17 cellular contexts compared by ENCODE assay signal in the genomic region with DNA sequence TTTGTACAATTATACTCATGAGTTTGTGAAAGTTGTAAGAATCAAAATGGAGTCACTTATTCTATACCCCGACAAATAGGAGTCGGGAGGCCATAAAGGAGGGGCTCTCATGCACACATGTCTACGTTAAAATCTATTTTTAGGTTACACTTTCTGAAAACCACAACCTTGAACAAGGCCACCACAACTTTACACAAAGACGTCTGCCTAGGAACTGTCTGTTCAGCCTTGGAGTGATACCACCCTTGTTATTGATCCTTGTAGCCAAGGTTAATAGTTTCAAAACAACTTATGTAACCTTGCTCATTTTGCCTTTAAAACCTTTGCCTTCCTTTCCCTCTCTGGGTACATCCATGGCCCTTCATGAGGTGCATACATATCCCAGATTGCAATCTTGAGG. TPM values are rescaled to one million over a fixed set of nuclear protein-coding genes. Genes with fewer than 3 reads are reported as not detected.
DNase-seq lines count a peak whose midpoint lies in the region; ATAC-seq and TF ChIP-seq lines count a peak whose summit lies in the region.
"Had no signal": no experiment of that assay in that cellular context is flagged by ENCODE, and none has a peak within 500 bp of the region (broad histone marks: within the 10 kb centered on the region; RNA-seq: fewer than 3 reads in every experiment).

No MANE protein-coding gene starts in this region.

- H3K27ac Mint-ChIP-seq in activated CD8-positive, alpha-beta memory T cell treated with anti-CD3 and anti-CD28 coated beads, Interleukin-2, amount 10 ng/mL, durations not matched to agents 7 days and 5 days = peak overlapping the region; percentile 38
- peak overlapping the region; percentile 94 for H3K27ac Mint-ChIP-seq in T-helper 2 cell treated with Interferon-gamma antibody and Interleukin-4, amounts not matched to agents 5 μg/mL and 100 μg/mL, for 36 hours

- no peaks in the 10 kb centered on the region for H3K36me3 Mint-ChIP-seq in activated CD8-positive, alpha-beta memory T cell treated with anti-CD3 and anti-CD28 coated beads, Interleukin-2, amount 10 ng/mL, durations not matched to agents 7 days and 5 days
- peaks cover 2% of the 10 kb centered on the region for H3K36me3 Mint-ChIP-seq in T-helper 2 cell treated with Interferon-gamma antibody and Interleukin-4, amounts not matched to agents 5 μg/mL and 100 μg/mL, for 36 hours (ENCODE audit: low read depth)

- H3K9ac ChIP-seq in KMS-11 = no peak overlapping the region; the same call in 1 of the 2 replicates

- CTCF ChIA-PET in activated CD8-positive, alpha-beta memory T cell treated with anti-CD3 and anti-CD28 coated beads, Interleukin-2, amount 10 ng/mL, durations not matched to agents 7 days and 5 days (lab: Charles Lee) = interaction anchor here (1.0 kb wide), 1 partner anchor 10 kb away, joined by 4 read pairs; no protein-coding TSS in a partner anchor

- TF ChIP-seq CTCF in KMS-11 (conservative IDR thresholded peaks at IDR 0.05; ENCODE audit: low read depth, low read length) = no peak

- DNase-seq in activated CD8-positive, alpha-beta memory T cell treated with anti-CD3 and anti-CD28 coated beads, Interleukin-2, amount 10 ng/mL, durations not matched to agents 7 days and 5 days = peak; percentile 42
- DNase-seq in activated CD8-positive, alpha-beta memory T cell treated with anti-CD3 and anti-CD28 coated beads, Interleukin-2, amount 50 U/mL, for 48 hours = no peak
- peak; percentile 15 for DNase-seq in T-helper 2 cell treated with Interferon-gamma antibody and Interleukin-4, amounts not matched to agents 5 μg/mL and 100 μg/mL, for 36 hours (ENCODE audit: low spot score)
- DNase-seq in effector CD8-positive, alpha-beta T cell (lab: John Stamatoyannopoulos, UW) = peak; percentile 4
- no peak for DNase-seq in 8988T
- DNase-seq in NCI-H146 treated with DMSO at 0.1 percent for 48 hours (lab: John Stamatoyannopoulos, UW; ENCODE audit: unreplicated experiment) = no peak
- DNase-seq: amniotic stem cell, Caco-2, hippocampal formation, kidney, mesenchymal stem cell, NCI-H2029 treated with DMSO at 0.1 percent for 48 hours, NCI-H524 had no signal

- no peaks in the 10 kb centered on the region for H4K20me1 ChIP-seq in KMS-11 (ENCODE audit: insufficient read depth)

- peak overlapping the region; percentile 48 for H2AFZ ChIP-seq in KMS-11 (ENCODE audit: low read depth)

- H3K4me3 ChIP-seq in KMS-11 (IDR thresholded peaks at IDR 0.05; ENCODE audit: insufficient read depth, low read depth, low read length) = no peak overlapping the region
- H3K4me3 ChIP-seq: SK-N-MC had no signal

- ATAC-seq in activated CD8-positive, alpha-beta memory T cell treated with anti-CD3 and anti-CD28 coated beads, Interleukin-2, amount 10 ng/mL, durations not matched to agents 7 days and 5 days = no peak
- no peak for ATAC-seq in HG03039 (IDR thresholded peaks at IDR 0.05; ENCODE audit: unreplicated experiment)

- peaks cover 22% of the 10 kb centered on the region for H3K4me1 Mint-ChIP-seq in activated CD8-positive, alpha-beta memory T cell treated with anti-CD3 and anti-CD28 coated beads, Interleukin-2, amount 10 ng/mL, durations not matched to agents 7 days and 5 days
- peaks cover 42% of the 10 kb centered on the region for H3K4me1 Mint-ChIP-seq in T-helper 2 cell treated with Interferon-gamma antibody and Interleukin-4, amounts not matched to agents 5 μg/mL and 100 μg/mL, for 36 hours (ENCODE audit: low read depth)

- no peaks in the 10 kb centered on the region for H3K36me3 ChIP-seq in KMS-11 (ENCODE audit: insufficient read depth)

- H3K4me3 Mint-ChIP-seq in activated CD8-positive, alpha-beta memory T cell treated with anti-CD3 and anti-CD28 coated beads, Interleukin-2, amount 10 ng/mL, durations not matched to agents 7 days and 5 days = no peak overlapping the region
- peak overlapping the region; percentile 27 for H3K4me3 Mint-ChIP-seq in T-helper 2 cell treated with Interferon-gamma antibody and Interleukin-4, amounts not matched to agents 5 μg/mL and 100 μg/mL, for 36 hours

- no peaks in the 10 kb centered on the region for H3K27me3 ChIP-seq in KMS-11 (ENCODE audit: insufficient read depth, low read depth)

- peaks cover 4% of the 10 kb centered on the region for H3K79me2 ChIP-seq in KMS-11 (ENCODE audit: insufficient read depth, low read depth)

- peaks cover 24% of the 10 kb centered on the region for H3K4me1 ChIP-seq in KMS-11 (ENCODE audit: low read depth, poor library complexity, severe bottlenecking)
- H3K4me1 ChIP-seq: Caco-2 had no signal

- peak overlapping the region; percentile 52 for H3K4me2 ChIP-seq in KMS-11

- H3K27me3 Mint-ChIP-seq in activated CD8-positive, alpha-beta memory T cell treated with anti-CD3 and anti-CD28 coated beads, Interleukin-2, amount 10 ng/mL, durations not matched to agents 7 days and 5 days = no peaks in the 10 kb centered on the region
- no peaks in the 10 kb centered on the region for H3K27me3 Mint-ChIP-seq in T-helper 2 cell treated with Interferon-gamma antibody and Interleukin-4, amounts not matched to agents 5 μg/mL and 100 μg/mL, for 36 hours (ENCODE audit: low read depth)

- no peaks in the 10 kb centered on the region for H3K9me3 Mint-ChIP-seq in activated CD8-positive, alpha-beta memory T cell treated with anti-CD3 and anti-CD28 coated beads, Interleukin-2, amount 10 ng/mL, durations not matched to agents 7 days and 5 days (ENCODE audit: low read depth)
- no peaks in the 10 kb centered on the region for H3K9me3 Mint-ChIP-seq in T-helper 2 cell treated with Interferon-gamma antibody and Interleukin-4, amounts not matched to agents 5 μg/mL and 100 μg/mL, for 36 hours

- H3K27ac ChIP-seq in KMS-11 = peak overlapping the region; percentile 42; the same call in 1 of the 2 replicates
- H3K27ac ChIP-seq: SK-N-MC, VCaP had no signal

RNA-seq across cellular contexts. Expression of a gene that starts 4.1 kb away (rescaled TPM):
- total RNA-seq in activated CD8-positive, alpha-beta memory T cell treated with anti-CD3 and anti-CD28 coated beads, Interleukin-2, amount 10 ng/mL, durations not matched to agents 7 days and 5 days = 10 to 100 TPM; 28.5 to 31.7 TPM

Comparison
In these comparisons a context has a peak if more than half of its experiments do, and no peak if none do; other contexts are left out.
1. DNase-seq: peak in activated CD8-positive, alpha-beta memory T cell treated with anti-CD3 and anti-CD28 coated beads, Interleukin-2, amount 10 ng/mL, durations not matched to agents 7 days and 5 days (single experiment), T-helper 2 cell treated with Interferon-gamma antibody and Interleukin-4, amounts not matched to agents 5 μg/mL and 100 μg/mL, for 36 hours (single experiment) and effector CD8-positive, alpha-beta T cell (single experiment); none in activated CD8-positive, alpha-beta memory T cell treated with anti-CD3 and anti-CD28 coated beads, Interleukin-2, amount 50 U/mL, for 48 hours (single experiment), 8988T (single experiment) and NCI-H146 treated with DMSO at 0.1 percent for 48 hours (single experiment).